Comparison of ENCODE assay signal across 11 cellular contexts in genomic region chr1:32991386-32991785, GRCh38. TPM values are rescaled to one million over a fixed set of nuclear protein-coding genes. Genes with fewer than 3 reads are reported as not detected.
DNase-seq lines count a peak whose midpoint lies in the region; ATAC-seq and TF ChIP-seq lines count a peak whose summit lies in the region.
"Had no signal": no experiment of that assay in that cellular context is flagged by ENCODE, and none has a peak within 500 bp of the region (broad histone marks: within the 10 kb centered on the region; RNA-seq: fewer than 3 reads in every experiment).

No MANE protein-coding gene starts in this region.

- no peak overlapping the region for H3K4me2 ChIP-seq in SK-N-SH

- peaks cover 32% of the 10 kb centered on the region for H3K4me1 ChIP-seq in CD4-positive, alpha-beta memory T cell (ENCODE audit: insufficient read depth, low read length)
- peaks cover 10 to 16% of the 10 kb centered on the region in 2 experiments for H3K4me1 ChIP-seq in SK-N-SH (ENCODE audit: control insufficient read depth in 1 of 2, insufficient read depth in 2 of 2, low read depth in 1 of 2, low read length in 1 of 2)

- H3K79me2 ChIP-seq in SK-N-SH (ENCODE audit: insufficient read depth), result no peaks in the 10 kb centered on the region

- no peaks in the 10 kb centered on the region for H3K27me3 ChIP-seq in CD4-positive, alpha-beta memory T cell (ENCODE audit: insufficient read depth, low read length)
- H3K27me3 ChIP-seq in SK-N-SH (ENCODE audit: insufficient read depth), result no peaks in the 10 kb centered on the region

- no peaks in the 10 kb centered on the region for H4K20me1 ChIP-seq in SK-N-SH (ENCODE audit: insufficient read depth)

- POLR2A ChIA-PET in CD4-positive, alpha-beta memory T cell (lab: Charles Lee; ENCODE audit: partially characterized antibody), result interaction anchor here (0.7 to 3.7 kb wide), 3 partner anchors 10 to 27 kb away, joined by 3 to 18 read pairs (median 12); partner anchors contain the start of gene RNF19B
- POLR2A ChIA-PET in SK-N-SH (lab: Yijun Ruan, JAX), result no interaction called here

- H3K9ac ChIP-seq in SK-N-SH, result no peak overlapping the region

- H3K36me3 Mint-ChIP-seq in CD4-positive, alpha-beta memory T cell, result no peaks in the 10 kb centered on the region

- no peaks in the 10 kb centered on the region for H3K27me3 Mint-ChIP-seq in CD4-positive, alpha-beta memory T cell

- no peak overlapping the region for H3K4me3 ChIP-seq in CD4-positive, alpha-beta memory T cell (ENCODE audit: low read length in 2 of 2)
- no peak overlapping the region for H3K4me3 ChIP-seq in SK-N-SH (ENCODE audit: low read depth in 2 of 2, low read length in 1 of 2)

- TF ChIP-seq EP300 in SK-N-SH (IDR thresholded peaks at IDR 0.05; ENCODE audit: borderline replicate concordance in 1 of 2, low read depth in 1 of 2, low read length in 1 of 2), result no peak

- H3K9me2 ChIP-seq in SK-N-SH, result no peaks in the 10 kb centered on the region

- intact Hi-C loops in CD4-positive, alpha-beta memory T cell (cut with micrococcal nuclease), result no loop called here

- H3K27ac Mint-ChIP-seq in CD4-positive, alpha-beta memory T cell, result peak overlapping the region in 6 of 7 donors; percentile 44 to 75 (median 64)

- ATAC-seq in GM19452 (IDR thresholded peaks at IDR 0.05; ENCODE audit: unreplicated experiment), result no peak

- no peak for TF ChIP-seq CTCF in SK-N-SH (IDR thresholded peaks at IDR 0.05)

- H3K4me3 Mint-ChIP-seq in CD4-positive, alpha-beta memory T cell, result peak overlapping the region in 1 of 8 donors; percentile 29

- H3K36me3 ChIP-seq in CD4-positive, alpha-beta memory T cell (ENCODE audit: insufficient read depth, low read length), result no peaks in the 10 kb centered on the region
- H3K36me3 ChIP-seq in SK-N-SH (replicated peaks in 1 of 2; ENCODE audit: control insufficient read depth in 1 of 2, insufficient read depth in 2 of 2, low read length in 1 of 2), result no peaks in the 10 kb centered on the region

- TF ChIP-seq RAD21 in SK-N-SH (IDR thresholded peaks at IDR 0.05; ENCODE audit: low read length), result no peak

- peak overlapping the region; percentile 40 for H3K27ac ChIP-seq in CD4-positive, alpha-beta memory T cell (ENCODE audit: low read depth, low read length)
- H3K27ac ChIP-seq in cingulate gyrus (ENCODE audit: low read depth, low read length), result peak overlapping the region; percentile 54
- peak overlapping the region in 1 of 2 experiments; percentile 69; a peak in 1 of 4 replicates for H3K27ac ChIP-seq in SK-N-SH (ENCODE audit: low read depth in 2 of 2, low read length in 1 of 2)
- H3K27ac ChIP-seq: VCaP had no signal

- no peaks in the 10 kb centered on the region for H3K9me3 Mint-ChIP-seq in CD4-positive, alpha-beta memory T cell

- no peaks in the 10 kb centered on the region for H3K9me3 ChIP-seq in CD4-positive, alpha-beta memory T cell (ENCODE audit: control insufficient read depth in 1 of 2, low read length in 2 of 2)
- H3K9me3 ChIP-seq in SK-N-SH, result no peaks in the 10 kb centered on the region

- CTCF ChIA-PET in CD4-positive, alpha-beta memory T cell (lab: Charles Lee; ENCODE audit: partially characterized antibody), result interaction anchor here (1.2 kb wide), 1 partner anchor 103 kb away, joined by 3 read pairs; no protein-coding TSS in a partner anchor
- CTCF ChIA-PET in SK-N-SH (lab: Yijun Ruan, JAX), result interaction anchor here (1.8 kb wide), 1 partner anchor 59 kb away, joined by 6 read pairs; no protein-coding TSS in a partner anchor

- peaks cover 17% of the 10 kb centered on the region for H3F3A ChIP-seq in SK-N-SH (replicated peaks; ENCODE audit: insufficient read depth)

- 71% methylated on average over 5 of the region's 5 CpGs for WGBS in SK-N-SH (ENCODE audit: low lambda C conversion rate)

- peaks cover 18 to 38% (median 29%) of the 10 kb centered on the region in 4 donors for H3K4me1 Mint-ChIP-seq in CD4-positive, alpha-beta memory T cell

- H2AFZ ChIP-seq in SK-N-SH (ENCODE audit: low read depth), result no peak overlapping the region

- no peak for DNase-seq in CD4-positive, alpha-beta memory T cell
- peak; percentile 55 for DNase-seq in LHCN-M2 (ENCODE audit: low read depth)
- DNase-seq in renal cortical epithelial cell (ENCODE audit: low read depth), result peak; percentile 55
- DNase-seq in SK-N-SH, result no peak
- DNase-seq in stimulated activated naive CD4-positive, alpha-beta T cell treated with Interleukin-2 at 50 U/mL for 16 hours (lab: John Stamatoyannopoulos, UW), result no peak
- no peak for DNase-seq in hippocampal formation (lab: John Stamatoyannopoulos, UW)
- DNase-seq: NCI-H2081, posterior cingulate gyrus had no signal

TF ChIP-seq in SK-N-SH, 30 proteins besides CTCF, POLR2A, EP300 and RAD21:
- no peak for TF ChIP-seq JUND (IDR thresholded peaks at IDR 0.05)
- TF ChIP-seq GABPA (IDR thresholded peaks at IDR 0.05; ENCODE audit: low read depth), result no peak
- TF ChIP-seq MXI1 (IDR thresholded peaks at IDR 0.05; ENCODE audit: low read depth, low read length), result no peak
- TF ChIP-seq SIN3A (IDR thresholded peaks at IDR 0.05; ENCODE audit: borderline replicate concordance, low read depth, low read length), result no peak
- no peak for TF ChIP-seq USF2 (IDR thresholded peaks at IDR 0.05; ENCODE audit: borderline replicate concordance, low read depth, low read length)
- no peak for TF ChIP-seq REST (IDR thresholded peaks at IDR 0.05; ENCODE audit: low read depth, low read length)

RNA-seq across cellular contexts. Expression of gene RNF19B, which starts 26.8 kb away (rescaled TPM):
- 10 to 100 TPM; 28.5 to 30.6 TPM for total RNA-seq in CD4-positive, alpha-beta memory T cell
- 1 to 10 TPM; 1.1 to 4.8 TPM for polyA plus RNA-seq in CD4-positive, alpha-beta memory T cell
- total RNA-seq in LHCN-M2 (2014; rRNA removed), result 12.9 and 13.7 TPM in 2 replicates
- polyA plus RNA-seq in LHCN-M2 (2012), result 8.5 TPM
- 21.0 and 23.4 TPM in 2 replicates for total RNA-seq in renal cortical epithelial cell
- polyA plus RNA-seq in SK-N-SH (2012; rRNA removed), result 20.1 and 22.6 TPM in 2 replicates
- polyA plus RNA-seq in SK-N-SH (2012; cell fraction: cytosol; rRNA removed), result 17.7 and 18.3 TPM in 2 replicates
- polyA plus RNA-seq in SK-N-SH (2012; cell fraction: nucleus; rRNA removed), result 16.7 and 22.2 TPM in 2 replicates

RNA-seq across cellular contexts. Expression of gene AK2, which starts 45.3 kb away (rescaled TPM):
- total RNA-seq in CD4-positive, alpha-beta memory T cell, result 10 to 100 TPM; 88.5 to 94.5 TPM
- 100 to 1,000 TPM; 109 to 148 TPM for polyA plus RNA-seq in CD4-positive, alpha-beta memory T cell
- total RNA-seq in LHCN-M2 (2014; rRNA removed) (182 and 189 TPM in 2 replicates), renal cortical epithelial cell (196 and 272 TPM in 2 replicates)
- polyA plus RNA-seq in LHCN-M2 (2012), result 160 TPM
- 191 and 212 TPM in 2 replicates for polyA plus RNA-seq in SK-N-SH (2012; rRNA removed)
- 187 and 197 TPM in 2 replicates for polyA plus RNA-seq in SK-N-SH (2012; cell fraction: cytosol; rRNA removed)
- 219 and 258 TPM in 2 replicates for polyA plus RNA-seq in SK-N-SH (2012; cell fraction: nucleus; rRNA removed)

Comparison
In these comparisons a context has a peak if more than half of its experiments do, and no peak if none do; other contexts are left out.
1. DNase-seq: peak in LHCN-M2 (single experiment) and renal cortical epithelial cell (single experiment); none in CD4-positive, alpha-beta memory T cell (0 of 5), SK-N-SH (single experiment), stimulated activated naive CD4-positive, alpha-beta T cell treated with Interleukin-2 at 50 U/mL for 16 hours (single experiment) and hippocampal formation (0 of 2).